10 cellular contexts compared by ENCODE assay signal in the genomic region with DNA sequence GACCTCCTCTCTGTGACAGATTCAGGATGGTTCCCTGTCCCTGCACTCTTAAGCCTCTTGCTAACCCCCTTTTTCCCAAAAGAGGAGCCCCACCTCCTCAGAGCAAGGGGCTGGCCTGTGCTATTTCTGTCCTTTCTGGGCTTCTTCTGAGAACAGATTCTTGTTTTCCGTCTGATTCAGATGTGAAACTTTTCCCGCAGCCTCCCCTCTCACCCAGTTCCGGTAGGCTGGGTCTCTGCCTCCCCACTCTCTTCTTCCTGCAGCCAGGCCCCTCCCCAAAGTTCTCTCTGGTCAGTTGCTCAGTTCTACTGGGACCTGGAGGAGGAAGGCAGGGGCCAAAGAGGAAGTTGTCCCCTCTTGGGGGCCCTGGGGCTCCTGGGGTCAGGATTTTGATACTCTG. TPM values are rescaled to one million over a fixed set of nuclear protein-coding genes. Genes with fewer than 3 reads are reported as not detected.
DNase-seq lines count a peak whose midpoint lies in the region; TF ChIP-seq lines count a peak whose summit lies in the region.
"Had no signal": no experiment of that assay in that cellular context is flagged by ENCODE, and none has a peak within 500 bp of the region (broad histone marks: within the 10 kb centered on the region; RNA-seq: fewer than 3 reads in every experiment).

No MANE protein-coding gene starts in this region.

- 80 to 100% methylated on average over 2 of the region's 3 CpGs for whole genome bisulfite sequencing in mesodermal cell (ENCODE audit: insufficient coverage in 2 of 2), 2 experiments

- no peak for TF ChIP-seq CTCF in ascending aorta (IDR thresholded peaks at IDR 0.05)
- no peak for TF ChIP-seq CTCF in tibial artery (IDR thresholded peaks at IDR 0.05)

- peak; percentile 14 for DNase-seq in activated T-cell treated with anti-CD3 and anti-CD28 coated beads for 48 hours (ENCODE audit: low read depth)
- DNase-seq in activated T-cell treated with anti-CD3 and anti-CD28 coated beads for 4 hours, result no peak
- DNase-seq in ascending aorta (ENCODE audit: low spot score in 2 of 2), result peak; percentile 38 to 92
- peak; percentile 51 to 87 for DNase-seq in tibial artery
- no peak for DNase-seq in DMS79 (lab: John Stamatoyannopoulos, UW)
- no peak for DNase-seq in DMS 273 (lab: John Stamatoyannopoulos, UW; ENCODE audit: unreplicated experiment)
- no peak for DNase-seq in NCI-H1105 (lab: John Stamatoyannopoulos, UW)
- DNase-seq: NCI-H345 had no signal

- H3K4me1 ChIP-seq in ascending aorta (peaks cover 3 to 9% of the 10 kb centered on the region in 2 donors), mesodermal cell (ENCODE audit: control insufficient read depth, insufficient read depth, low read length, poor library complexity, severe bottlenecking) (peaks cover 17% of the 10 kb centered on the region), tibial artery (peaks cover 0 to 51% (median 19%) of the 10 kb centered on the region in 4 donors)

- H3K36me3 ChIP-seq in ascending aorta (no peaks in the 10 kb centered on the region), mesodermal cell (ENCODE audit: control insufficient read depth, insufficient read depth, low read length) (no peaks in the 10 kb centered on the region), tibial artery (no peaks in the 10 kb centered on the region)

- H3K9me3 ChIP-seq in ascending aorta (no peaks in the 10 kb centered on the region), mesodermal cell (ENCODE audit: control insufficient read depth, low read length) (no peaks in the 10 kb centered on the region), tibial artery (no peaks in the 10 kb centered on the region)

- H3K27ac ChIP-seq in ascending aorta, result peak overlapping the region; percentile 93 to 94
- H3K27ac ChIP-seq in mesodermal cell (ENCODE audit: low read depth, low read length, severe bottlenecking), result peak overlapping the region; percentile 49
- peak overlapping the region; percentile 83 to 86 for H3K27ac ChIP-seq in tibial artery
- H3K27ac ChIP-seq: C4-2B had no signal

- intact Hi-C loops in ascending aorta (cut with DNase I) (no loop called here), tibial artery (cut with DNase I; ENCODE audit: low total_unique reads) (no loop called here)

- peak overlapping the region; percentile 50 to 65 for H3K4me3 ChIP-seq in ascending aorta
- H3K4me3 ChIP-seq in mesodermal cell (ENCODE audit: extremely low read depth, insufficient read depth, low read length, poor library complexity, severe bottlenecking), result no peak overlapping the region
- H3K4me3 ChIP-seq in tibial artery, result peak overlapping the region; percentile 50 to 59

- H3K27me3 ChIP-seq in ascending aorta (no peaks in the 10 kb centered on the region), tibial artery (no peaks in the 10 kb centered on the region)

RNA-seq across cellular contexts. Expression of gene PDE1B, which starts 11.8 kb away (rescaled TPM):
- total RNA-seq in ascending aorta, result 82.1 TPM
- 7.4 TPM for polyA plus RNA-seq in mesodermal cell (2013, experiment 1 of 2)
- polyA plus RNA-seq in mesodermal cell (2013, experiment 2 of 2), result 6.2 TPM

RNA-seq across cellular contexts. Expression of gene PPP1R1A, which starts 27.3 kb away (rescaled TPM):
- total RNA-seq in ascending aorta, result 28.7 TPM
- polyA plus RNA-seq in mesodermal cell (2013, experiment 1 of 2), result 4.8 TPM
- 3.5 TPM for polyA plus RNA-seq in mesodermal cell (2013, experiment 2 of 2)

Comparison
In these comparisons a context has a peak if more than half of its experiments do, and no peak if none do; other contexts are left out.
1. DNase-seq: peak in activated T-cell treated with anti-CD3 and anti-CD28 coated beads for 48 hours (single experiment), ascending aorta (2 of 2) and tibial artery (2 of 2); none in activated T-cell treated with anti-CD3 and anti-CD28 coated beads for 4 hours (single experiment), DMS79 (single experiment), DMS 273 (single experiment) and NCI-H1105 (single experiment).
2. Peak in every context shown above with its lines, with median percentiles within 50 percentile points of each other: H3K27ac ChIP-seq.